In genomic region chr2:96099861-96100798, GRCh38 we compare ENCODE assay signal across 11 cellular contexts. TPM values are rescaled to one million over a fixed set of nuclear protein-coding genes. Genes with fewer than 3 reads are reported as not detected.
DNase-seq lines count a peak whose midpoint lies in the region; ATAC-seq lines count a peak whose summit lies in the region.
"Had no signal": no experiment of that assay in that cellular context is flagged by ENCODE, and none has a peak within 500 bp of the region (broad histone marks: within the 10 kb centered on the region; RNA-seq: fewer than 3 reads in every experiment).

No MANE protein-coding gene starts in this region.

- no peaks in the 10 kb centered on the region for H3K27me3 Mint-ChIP-seq in activated CD4-positive, alpha-beta memory T cell treated with anti-CD3 and anti-CD28 coated beads for 36 hours
- H3K27me3 Mint-ChIP-seq in activated CD4-positive, alpha-beta memory T cell treated with anti-CD3 and anti-CD28 coated beads, Interleukin-2, amount 10 ng/mL, durations not matched to agents 7 days and 5 days: peaks cover 6% of the 10 kb centered on the region
- H3K27me3 Mint-ChIP-seq in stimulated activated naive CD8-positive, alpha-beta T cell treated with anti-CD3 and anti-CD28 coated beads, Interleukin-15, amount 100 ng/mL, for 72 hours: no peaks in the 10 kb centered on the region

- CTCF ChIA-PET in activated CD4-positive, alpha-beta memory T cell treated with anti-CD3 and anti-CD28 coated beads for 36 hours (lab: Charles Lee): interaction anchor here (1.1 to 1.9 kb wide), 2 partner anchors 74 to 75 kb away, joined by 3 to 7 read pairs; no protein-coding TSS in a partner anchor
- CTCF ChIA-PET in activated CD4-positive, alpha-beta memory T cell treated with anti-CD3 and anti-CD28 coated beads, Interleukin-2, amount 10 ng/mL, durations not matched to agents 7 days and 5 days (lab: Charles Lee): no interaction called here

- no peaks in the 10 kb centered on the region for H3K36me3 Mint-ChIP-seq in activated CD4-positive, alpha-beta memory T cell treated with anti-CD3 and anti-CD28 coated beads for 36 hours
- H3K36me3 Mint-ChIP-seq in activated CD4-positive, alpha-beta memory T cell treated with anti-CD3 and anti-CD28 coated beads, Interleukin-2, amount 10 ng/mL, durations not matched to agents 7 days and 5 days (ENCODE audit: low read depth): peaks cover under 1% of the 10 kb centered on the region

- no peak overlapping the region for H3K4me3 Mint-ChIP-seq in activated CD4-positive, alpha-beta memory T cell treated with anti-CD3 and anti-CD28 coated beads for 36 hours
- H3K4me3 Mint-ChIP-seq in activated CD4-positive, alpha-beta memory T cell treated with anti-CD3 and anti-CD28 coated beads, Interleukin-2, amount 10 ng/mL, durations not matched to agents 7 days and 5 days: no peak overlapping the region
- no peak overlapping the region for H3K4me3 Mint-ChIP-seq in stimulated activated naive CD8-positive, alpha-beta T cell treated with anti-CD3 and anti-CD28 coated beads, Interleukin-15, amount 100 ng/mL, for 72 hours

- peak; percentile 35 for ATAC-seq in stimulated activated naive CD8-positive, alpha-beta T cell treated with anti-CD3 and anti-CD28 coated beads, Interleukin-15, amount 100 ng/mL, for 72 hours
- ATAC-seq in GM21526 (IDR thresholded peaks at IDR 0.05; ENCODE audit: low FRiP score, unreplicated experiment): no peak

- peaks cover 4% of the 10 kb centered on the region for H3K9me3 Mint-ChIP-seq in activated CD4-positive, alpha-beta memory T cell treated with anti-CD3 and anti-CD28 coated beads for 36 hours
- H3K9me3 Mint-ChIP-seq in activated CD4-positive, alpha-beta memory T cell treated with anti-CD3 and anti-CD28 coated beads, Interleukin-2, amount 10 ng/mL, durations not matched to agents 7 days and 5 days: peaks cover 7% of the 10 kb centered on the region
- H3K9me3 Mint-ChIP-seq in stimulated activated naive CD8-positive, alpha-beta T cell treated with anti-CD3 and anti-CD28 coated beads, Interleukin-15, amount 100 ng/mL, for 72 hours: peaks cover 4 to 7% of the 10 kb centered on the region in 2 donors

- H3K27ac Mint-ChIP-seq in activated CD4-positive, alpha-beta memory T cell treated with anti-CD3 and anti-CD28 coated beads for 36 hours: no peak overlapping the region
- no peak overlapping the region for H3K27ac Mint-ChIP-seq in activated CD4-positive, alpha-beta memory T cell treated with anti-CD3 and anti-CD28 coated beads, Interleukin-2, amount 10 ng/mL, durations not matched to agents 7 days and 5 days
- H3K27ac Mint-ChIP-seq in stimulated activated naive CD8-positive, alpha-beta T cell treated with anti-CD3 and anti-CD28 coated beads, Interleukin-15, amount 100 ng/mL, for 72 hours: no peak overlapping the region

- peak; percentile 7 for DNase-seq in activated CD4-positive, alpha-beta memory T cell treated with anti-CD3 and anti-CD28 coated beads for 36 hours
- DNase-seq in activated CD4-positive, alpha-beta memory T cell treated with anti-CD3 and anti-CD28 coated beads, Interleukin-2, amount 10 ng/mL, durations not matched to agents 7 days and 5 days: no peak
- DNase-seq in SKM-1 treated with dmso at 0.1 percent for 144 hours (lab: John Stamatoyannopoulos, UW; ENCODE audit: unreplicated experiment) (peak; percentile 43), iPS-NIHi7 (ENCODE audit: extremely low spot score) (peak; percentile 4), NCI-H1930 (lab: John Stamatoyannopoulos, UW) (no peak)
- peak in 1 of 2 donors; percentile 4 for DNase-seq in stimulated activated naive CD8-positive, alpha-beta T cell treated with anti-CD3 and anti-CD28 coated beads, Interleukin-15, amount 100 ng/mL, for 72 hours
- no peak for DNase-seq in stimulated activated CD4-positive, alpha-beta T cell treated with anti-CD3 and anti-CD28 coated beads, Interleukin-2, amount 100 ng/mL, for 48 hours
- DNase-seq: activated CD4-positive, alpha-beta T cell treated with anti-CD3 and anti-CD28 coated beads, Interleukin-2, amount 50 U/mL, for 4 hours; NCI-H510A had no signal

- POLR2A ChIA-PET in activated CD4-positive, alpha-beta memory T cell treated with anti-CD3 and anti-CD28 coated beads for 36 hours (lab: Charles Lee): no interaction called here
- POLR2A ChIA-PET in activated CD4-positive, alpha-beta memory T cell treated with anti-CD3 and anti-CD28 coated beads, Interleukin-2, amount 10 ng/mL, durations not matched to agents 7 days and 5 days (lab: Charles Lee): no interaction called here

- no peaks in the 10 kb centered on the region for H3K4me1 Mint-ChIP-seq in activated CD4-positive, alpha-beta memory T cell treated with anti-CD3 and anti-CD28 coated beads for 36 hours (ENCODE audit: low read depth)
- no peaks in the 10 kb centered on the region for H3K4me1 Mint-ChIP-seq in activated CD4-positive, alpha-beta memory T cell treated with anti-CD3 and anti-CD28 coated beads, Interleukin-2, amount 10 ng/mL, durations not matched to agents 7 days and 5 days
- no peaks in the 10 kb centered on the region for H3K4me1 Mint-ChIP-seq in stimulated activated naive CD8-positive, alpha-beta T cell treated with anti-CD3 and anti-CD28 coated beads, Interleukin-15, amount 100 ng/mL, for 72 hours

- intact Hi-C loops in activated CD4-positive, alpha-beta memory T cell treated with anti-CD3 and anti-CD28 coated beads for 36 hours (cut with micrococcal nuclease): no loop called here

RNA-seq across cellular contexts. Expression of gene ADRA2B, which starts 16.2 kb away (rescaled TPM):
- total RNA-seq in activated CD4-positive, alpha-beta memory T cell treated with anti-CD3 and anti-CD28 coated beads for 36 hours: under 1 TPM; 0.21 to 0.36 TPM
- total RNA-seq in activated CD4-positive, alpha-beta memory T cell treated with anti-CD3 and anti-CD28 coated beads, Interleukin-2, amount 10 ng/mL, durations not matched to agents 7 days and 5 days: under 1 TPM in 1 of 2 experiments, not detected in 1; 0.05 TPM
- total RNA-seq: myocyte had no signal

RNA-seq across cellular contexts. Expression of gene ASTL, which starts 38.2 kb away (rescaled TPM):
- total RNA-seq in activated CD4-positive, alpha-beta memory T cell treated with anti-CD3 and anti-CD28 coated beads for 36 hours: 1 to 10 TPM; 1.8 to 2.4 TPM
- total RNA-seq in activated CD4-positive, alpha-beta memory T cell treated with anti-CD3 and anti-CD28 coated beads, Interleukin-2, amount 10 ng/mL, durations not matched to agents 7 days and 5 days: under 1 TPM; 0.25 to 0.53 TPM
- total RNA-seq: myocyte had no signal

RNA-seq across cellular contexts. Expression of gene DUSP2, which starts 45.1 kb away (rescaled TPM):
- total RNA-seq in activated CD4-positive, alpha-beta memory T cell treated with anti-CD3 and anti-CD28 coated beads for 36 hours: 100 to 1,000 TPM; 522 to 539 TPM
- total RNA-seq in activated CD4-positive, alpha-beta memory T cell treated with anti-CD3 and anti-CD28 coated beads, Interleukin-2, amount 10 ng/mL, durations not matched to agents 7 days and 5 days: 10 to 100 TPM; 40.8 to 42.5 TPM

Comparison
In these comparisons a context has a peak if more than half of its experiments do, and no peak if none do; other contexts are left out.
1. DNase-seq: peak in activated CD4-positive, alpha-beta memory T cell treated with anti-CD3 and anti-CD28 coated beads for 36 hours (single experiment), SKM-1 treated with dmso at 0.1 percent for 144 hours (single experiment) and iPS-NIHi7 (single experiment); none in activated CD4-positive, alpha-beta memory T cell treated with anti-CD3 and anti-CD28 coated beads, Interleukin-2, amount 10 ng/mL, durations not matched to agents 7 days and 5 days (single experiment), stimulated activated CD4-positive, alpha-beta T cell treated with anti-CD3 and anti-CD28 coated beads, Interleukin-2, amount 100 ng/mL, for 48 hours (0 of 2) and NCI-H1930 (0 of 2).
2. RNA of gene DUSP2, which starts 45.1 kb away (total RNA-seq): 522 to 539 TPM in activated CD4-positive, alpha-beta memory T cell treated with anti-CD3 and anti-CD28 coated beads for 36 hours; 40.8 to 42.5 TPM in activated CD4-positive, alpha-beta memory T cell treated with anti-CD3 and anti-CD28 coated beads, Interleukin-2, amount 10 ng/mL, durations not matched to agents 7 days and 5 days; every median in the first group is over 10 times any median in the second.